In the genomic region with DNA sequence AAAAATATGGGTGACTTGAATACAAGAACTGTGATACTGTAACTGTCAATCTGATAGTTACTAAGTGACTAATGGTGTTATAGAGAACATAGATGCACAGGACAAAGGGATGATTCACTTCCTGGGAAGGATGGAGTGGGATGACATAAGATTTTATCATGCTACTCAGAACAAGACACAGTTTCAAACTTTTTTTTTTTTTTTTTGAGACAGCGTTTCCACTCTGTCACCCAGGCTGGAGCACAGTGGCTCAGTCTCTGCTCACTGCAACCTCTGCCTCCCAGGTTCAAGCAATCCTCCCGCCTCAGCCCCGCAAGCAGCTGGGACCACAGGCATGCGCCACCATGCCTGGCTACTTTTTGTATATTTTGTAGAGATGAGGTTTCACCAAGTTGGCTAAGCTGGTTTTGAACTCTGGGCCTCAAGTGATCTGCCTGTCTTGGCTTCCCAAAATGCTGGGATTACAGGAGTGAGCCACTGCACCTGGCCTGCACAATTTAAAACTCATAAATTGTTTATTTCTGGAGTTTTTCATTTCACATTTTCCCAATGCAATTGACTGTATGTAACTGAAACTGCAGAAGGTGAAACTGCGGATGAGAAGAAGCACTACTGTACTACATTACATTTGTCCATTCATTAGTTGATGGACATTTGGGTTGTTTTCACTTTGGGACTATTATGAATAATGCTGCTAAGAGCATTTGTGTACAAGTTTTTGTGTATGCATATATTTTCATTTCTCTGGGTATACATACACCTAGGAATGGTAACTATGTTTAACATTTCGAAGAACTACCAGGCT, we compare ENCODE assay signal across 9 cellular contexts. TPM values are rescaled to one million over a fixed set of nuclear protein-coding genes. Genes with fewer than 3 reads are reported as not detected.
DNase-seq lines count a peak whose midpoint lies in the region; ATAC-seq, FAIRE-seq and TF ChIP-seq lines count a peak whose summit lies in the region.
"Had no signal": no experiment of that assay in that cellular context is flagged by ENCODE, and none has a peak within 500 bp of the region (broad histone marks: within the 10 kb centered on the region; RNA-seq: fewer than 3 reads in every experiment).

No MANE protein-coding gene starts in this region.

- H3K4me1 ChIP-seq in tibial nerve, result no peaks in the 10 kb centered on the region

- ATAC-seq in GM18517 (IDR thresholded peaks at IDR 0.05; ENCODE audit: unreplicated experiment), result no peak

- no peak for TF ChIP-seq CTCF in tibial nerve (IDR thresholded peaks at IDR 0.05)

- no peak overlapping the region for H3K4me3 ChIP-seq in tibial nerve

- TF ChIP-seq EP300 in tibial nerve (IDR thresholded peaks at IDR 0.05), result no peak

- WGBS in tibial nerve, 2 donors, result 72 to 75% methylated on average over 6 of the region's 6 CpGs

- DNase-seq in Caki2 (ENCODE audit: low read depth), result peak; percentile 65
- peak; percentile 87 for DNase-seq in RPMI7951 (ENCODE audit: low read depth)
- DNase-seq in amniotic stem cell (lab: John Stamatoyannopoulos, UW), result peak; percentile 16
- peak; percentile 83 for DNase-seq in renal cortical epithelial cell (ENCODE audit: low read depth)
- no peak for DNase-seq in GM12892 (ENCODE audit: insufficient read length)
- DNase-seq in tibial nerve (ENCODE audit: low spot score in 2 of 2), result no peak
- no peak for DNase-seq in NCI-H187 treated with DMSO at 0.1 percent for 48 hours (lab: John Stamatoyannopoulos, UW)
- DNase-seq: effector memory CD4-positive, alpha-beta T cell had no signal

- no peak for FAIRE-seq in GM12892 (lab: Jason Lieb, UNC)

- H3K36me3 ChIP-seq in tibial nerve, result no peaks in the 10 kb centered on the region

- H3K27me3 ChIP-seq in tibial nerve, result no peaks in the 10 kb centered on the region

- H3K27ac ChIP-seq in tibial nerve, result no peak overlapping the region

- no peak for TF ChIP-seq POLR2A in GM12892 (IDR thresholded peaks at IDR 0.05; ENCODE audit: low read depth, low read length)
- no peak for TF ChIP-seq POLR2A in tibial nerve (IDR thresholded peaks at IDR 0.05)

- in situ Hi-C loops in Caki2 (cut with HindIII; ENCODE audit: low pct_unique_long_range_greater_than_20kb, low sequenced_read_pairs), result no loop called here

- H3K9me3 ChIP-seq in tibial nerve, result no peaks in the 10 kb centered on the region

RNA-seq across cellular contexts. Expression of a gene that starts 40.6 kb away (rescaled TPM):
- total RNA-seq in Caki2 (2014; rRNA removed; shearing (Covaris generic); ENCODE audit: low replicate concordance), result not detected in 2 replicates
- not detected in 2 replicates for total RNA-seq in RPMI7951 (2014; rRNA removed; shearing (Covaris generic))
- total RNA-seq in renal cortical epithelial cell, result not detected in 2 replicates
- polyA plus RNA-seq in GM12892 (2012; ENCODE audit: missing spikeins), result not detected
- total RNA-seq in tibial nerve, result 100 to 1,000 TPM in 3 of 4 donors, 10 to 100 TPM in 1; 70.8 to 213 (median 172) TPM

RNA-seq across cellular contexts. Expression of a gene that starts 47.2 kb away (rescaled TPM):
- total RNA-seq in Caki2 (2014; rRNA removed; shearing (Covaris generic); ENCODE audit: low replicate concordance), result 15.1 and 27.6 TPM in 2 replicates
- 2.0 and 4.2 TPM in 2 replicates for total RNA-seq in RPMI7951 (2014; rRNA removed; shearing (Covaris generic))
- 14.6 and 40.3 TPM in 2 replicates for total RNA-seq in renal cortical epithelial cell
- polyA plus RNA-seq in GM12892 (2012; ENCODE audit: missing spikeins), result 127 TPM
- total RNA-seq in tibial nerve, result 10 to 100 TPM; 24.7 to 58.1 (median 44.5) TPM

Comparison
In these comparisons a context has a peak if more than half of its experiments do, and no peak if none do; other contexts are left out.
1. DNase-seq: peak in Caki2 (single experiment), RPMI7951 (single experiment), amniotic stem cell (single experiment) and renal cortical epithelial cell (single experiment); none in GM12892 (single experiment), tibial nerve (0 of 2) and NCI-H187 treated with DMSO at 0.1 percent for 48 hours (single experiment).
2. RNA of a gene that starts 40.6 kb away (total RNA-seq): 70.8 to 213 TPM in tibial nerve; not detected in Caki2, not detected in RPMI7951 and not detected in renal cortical epithelial cell; every median in the first group is over 10 times any median in the second.